In genomic region chr10:124469956-124470484, GRCh38 we compare ENCODE assay signal across 32 cellular contexts. TPM values are rescaled to one million over a fixed set of nuclear protein-coding genes. Genes with fewer than 3 reads are reported as not detected.
DNase-seq lines count a peak whose midpoint lies in the region; ATAC-seq and TF ChIP-seq lines count a peak whose summit lies in the region.
"Had no signal": no experiment of that assay in that cellular context is flagged by ENCODE, and none has a peak within 500 bp of the region (broad histone marks: within the 10 kb centered on the region; RNA-seq: fewer than 3 reads in every experiment).

No MANE protein-coding gene starts in this region.

- no peaks in the 10 kb centered on the region for H3K9me3 Mint-ChIP-seq in activated naive CD4-positive, alpha-beta T cell treated with anti-CD3 and anti-CD28 coated beads, Interleukin-2, amount 50 U/mL, for 72 hours
- no peaks in the 10 kb centered on the region for H3K9me3 Mint-ChIP-seq in activated naive CD4-positive, alpha-beta T cell treated with anti-CD3 and anti-CD28 coated beads, Interleukin-2, amount 10 ng/mL, durations not matched to agents 7 days and 5 days
- no peaks in the 10 kb centered on the region for H3K9me3 Mint-ChIP-seq in type B pancreatic cell
- no peaks in the 10 kb centered on the region for H3K9me3 Mint-ChIP-seq in stimulated activated naive B cell treated with anti-CD40 and anti-IgM and Interleukin-4, amounts not matched to agents 10 μg/mL and 1 μg/mL and 100 μg/mL, for 72 hours
- no peaks in the 10 kb centered on the region for H3K9me3 Mint-ChIP-seq in chondrocyte (ENCODE audit: low read depth)
- H3K9me3 Mint-ChIP-seq: dendritic cell treated with granulocyte-macrophage colony-stimulating factor and Interleukin-4, amounts not matched to agents 40 ng/mL and 50 ng/mL, for 4 days; T-helper 1 cell treated with Interleukin-12 subunit alpha and Interleukin-12 subunit beta and Interleukin-4 antibody, amounts not matched to agents 30 μg/mL and 1 μg/mL, for 36 hours had no signal

- H3K36me3 Mint-ChIP-seq in activated naive CD4-positive, alpha-beta T cell treated with anti-CD3 and anti-CD28 coated beads, Interleukin-2, amount 50 U/mL, for 72 hours, result no peaks in the 10 kb centered on the region
- H3K36me3 Mint-ChIP-seq in activated naive CD4-positive, alpha-beta T cell treated with anti-CD3 and anti-CD28 coated beads, Interleukin-2, amount 10 ng/mL, durations not matched to agents 7 days and 5 days, result peaks cover 5% of the 10 kb centered on the region
- H3K36me3 Mint-ChIP-seq in type B pancreatic cell (no peaks in the 10 kb centered on the region), chondrocyte (ENCODE audit: low read depth) (no peaks in the 10 kb centered on the region)
- H3K36me3 Mint-ChIP-seq in stimulated activated naive B cell treated with anti-CD40 and anti-IgM and Interleukin-4, amounts not matched to agents 10 μg/mL and 1 μg/mL and 100 μg/mL, for 72 hours, result peaks cover 2 to 3% of the 10 kb centered on the region in 2 donors

- ATAC-seq in activated naive CD4-positive, alpha-beta T cell treated with anti-CD3 and anti-CD28 coated beads, Interleukin-2, amount 50 U/mL, for 72 hours, result peak; percentile 31 to 38
- no peak for ATAC-seq in HG03469 (IDR thresholded peaks at IDR 0.05; ENCODE audit: unreplicated experiment)
- no peak for ATAC-seq in stimulated activated naive B cell treated with anti-CD40 and anti-IgM and Interleukin-4, amounts not matched to agents 10 μg/mL and 1 μg/mL and 100 μg/mL, for 72 hours (replicated peaks)
- ATAC-seq: foreskin keratinocyte, left lung, PC-3, SK-N-SH treated with all-trans-retinoic acid at 6 μM for 48 hours had no signal

- no peak overlapping the region for H3K4me3 Mint-ChIP-seq in activated naive CD4-positive, alpha-beta T cell treated with anti-CD3 and anti-CD28 coated beads, Interleukin-2, amount 10 ng/mL, durations not matched to agents 7 days and 5 days
- H3K4me3 Mint-ChIP-seq in type B pancreatic cell (no peak overlapping the region), chondrocyte (ENCODE audit: unreplicated experiment) (no peak overlapping the region)
- H3K4me3 Mint-ChIP-seq in stimulated activated naive B cell treated with anti-CD40 and anti-IgM and Interleukin-4, amounts not matched to agents 10 μg/mL and 1 μg/mL and 100 μg/mL, for 72 hours, result no peak overlapping the region
- H3K4me3 Mint-ChIP-seq: dendritic cell treated with granulocyte-macrophage colony-stimulating factor and Interleukin-4, amounts not matched to agents 40 ng/mL and 50 ng/mL, for 4 days; T-helper 1 cell treated with Interleukin-12 subunit alpha and Interleukin-12 subunit beta and Interleukin-4 antibody, amounts not matched to agents 30 μg/mL and 1 μg/mL, for 36 hours had no signal

- CTCF ChIA-PET in activated naive CD4-positive, alpha-beta T cell treated with anti-CD3 and anti-CD28 coated beads, Interleukin-2, amount 10 ng/mL, durations not matched to agents 7 days and 5 days (lab: Charles Lee), result interaction anchor here (0.6 kb wide), 1 partner anchor 13 kb away, joined by 3 read pairs; no protein-coding TSS in a partner anchor

- TF ChIP-seq CTCF in type B pancreatic cell (conservative IDR thresholded peaks at IDR 0.05), result no peak
- TF ChIP-seq CTCF in chondrocyte (IDR thresholded peaks at IDR 0.05), result no peak

- H3K4me1 Mint-ChIP-seq in activated naive CD4-positive, alpha-beta T cell treated with anti-CD3 and anti-CD28 coated beads, Interleukin-2, amount 10 ng/mL, durations not matched to agents 7 days and 5 days, result peaks cover 15% of the 10 kb centered on the region
- H3K4me1 Mint-ChIP-seq in type B pancreatic cell (ENCODE audit: unreplicated experiment), result peaks cover 8% of the 10 kb centered on the region
- peaks cover 11 to 27% of the 10 kb centered on the region in 2 donors for H3K4me1 Mint-ChIP-seq in stimulated activated naive B cell treated with anti-CD40 and anti-IgM and Interleukin-4, amounts not matched to agents 10 μg/mL and 1 μg/mL and 100 μg/mL, for 72 hours
- peaks cover 4% of the 10 kb centered on the region for H3K4me1 Mint-ChIP-seq in chondrocyte (ENCODE audit: low read depth)

- no peaks in the 10 kb centered on the region for H3K27me3 Mint-ChIP-seq in activated naive CD4-positive, alpha-beta T cell treated with anti-CD3 and anti-CD28 coated beads, Interleukin-2, amount 10 ng/mL, durations not matched to agents 7 days and 5 days
- H3K27me3 Mint-ChIP-seq in type B pancreatic cell (no peaks in the 10 kb centered on the region), chondrocyte (ENCODE audit: low read depth) (no peaks in the 10 kb centered on the region)
- H3K27me3 Mint-ChIP-seq in stimulated activated naive B cell treated with anti-CD40 and anti-IgM and Interleukin-4, amounts not matched to agents 10 μg/mL and 1 μg/mL and 100 μg/mL, for 72 hours, result no peaks in the 10 kb centered on the region
- H3K27me3 Mint-ChIP-seq: dendritic cell treated with granulocyte-macrophage colony-stimulating factor and Interleukin-4, amounts not matched to agents 40 ng/mL and 50 ng/mL, for 4 days had no signal

- no peak overlapping the region for H3K27ac Mint-ChIP-seq in activated naive CD4-positive, alpha-beta T cell treated with anti-CD3 and anti-CD28 coated beads, Interleukin-2, amount 50 U/mL, for 72 hours
- H3K27ac Mint-ChIP-seq in activated naive CD4-positive, alpha-beta T cell treated with anti-CD3 and anti-CD28 coated beads, Interleukin-2, amount 10 ng/mL, durations not matched to agents 7 days and 5 days, result no peak overlapping the region
- H3K27ac Mint-ChIP-seq in type B pancreatic cell (peak overlapping the region; percentile 76), chondrocyte (ENCODE audit: unreplicated experiment) (no peak overlapping the region)
- no peak overlapping the region for H3K27ac Mint-ChIP-seq in stimulated activated naive B cell treated with anti-CD40 and anti-IgM and Interleukin-4, amounts not matched to agents 10 μg/mL and 1 μg/mL and 100 μg/mL, for 72 hours
- H3K27ac Mint-ChIP-seq: dendritic cell treated with granulocyte-macrophage colony-stimulating factor and Interleukin-4, amounts not matched to agents 40 ng/mL and 50 ng/mL, for 4 days; T-helper 1 cell treated with Interleukin-12 subunit alpha and Interleukin-12 subunit beta and Interleukin-4 antibody, amounts not matched to agents 30 μg/mL and 1 μg/mL, for 36 hours had no signal

- no peak for DNase-seq in activated naive CD4-positive, alpha-beta T cell treated with anti-CD3 and anti-CD28 coated beads, Interleukin-2, amount 50 U/mL, for 72 hours (ENCODE audit: low spot score in 2 of 2)
- no peak for DNase-seq in activated naive CD4-positive, alpha-beta T cell treated with anti-CD3 and anti-CD28 coated beads, Interleukin-2, amount 10 ng/mL, durations not matched to agents 7 days and 5 days
- peak; percentile 71 for DNase-seq in ecto neural progenitor cell (ENCODE audit: low spot score)
- DNase-seq in iPS-NIHi11 (ENCODE audit: low spot score), result peak; percentile 73
- no peak for DNase-seq in type B pancreatic cell (ENCODE audit: extremely low spot score, unreplicated experiment)
- DNase-seq in stimulated activated naive B cell treated with anti-CD40 and anti-IgM and Interleukin-4, amounts not matched to agents 10 μg/mL and 1 μg/mL and 100 μg/mL, for 72 hours, result no peak
- no peak for DNase-seq in chondrocyte (ENCODE audit: low spot score)
- DNase-seq: 8988T; activated CD4-positive, alpha-beta T cell treated with anti-CD3 and anti-CD28 coated beads, Interleukin-2, amount 50 U/mL, for 48 hours; activated naive CD4-positive, alpha-beta T cell treated with Interleukin-2 at 50 U/mL for 16 hours; adrenal gland; central memory CD4-positive, alpha-beta T cell; COR-L47; DMS79; esophagus squamous epithelium; foreskin keratinocyte; GDM1; KG1; left lung; mesenchymal stem cell; NCI-H1105 treated with DMSO at 0.1 percent for 48 hours; NCI-H2029; NK-92 treated with Interleukin-12 subunit alpha and Interleukin-12 subunit beta, amount 100 ng/mL, for 24 hours; PC-3; sigmoid colon; stimulated activated CD4-positive, alpha-beta T cell treated with anti-CD3 and anti-CD28 coated beads, Interleukin-12 subunit alpha, Interleukin-12 subunit beta, amount 100 ng/mL, for 4 hours; stimulated activated CD4-positive, alpha-beta T cell treated with anti-CD3 and anti-CD28 coated beads, Interleukin-2, amount 100 ng/mL, for 48 hours; transverse colon had no signal

RNA-seq across cellular contexts. Expression of gene LHPP, which starts 8.4 kb away (rescaled TPM):
- total RNA-seq in activated naive CD4-positive, alpha-beta T cell treated with anti-CD3 and anti-CD28 coated beads, Interleukin-2, amount 50 U/mL, for 72 hours, result 10 to 100 TPM; 12.5 to 13.0 TPM
- total RNA-seq in type B pancreatic cell (ENCODE audit: low replicate concordance) (12.7 and 13.6 TPM in 2 replicates), chondrocyte (15.3 to 21.3 TPM (median 17.0 TPM) in 3 replicates)

RNA-seq across cellular contexts. Expression of gene NKX1-2, which starts 20.2 kb away (rescaled TPM):
- not detected for total RNA-seq in activated naive CD4-positive, alpha-beta T cell treated with anti-CD3 and anti-CD28 coated beads, Interleukin-2, amount 50 U/mL, for 72 hours
- total RNA-seq in type B pancreatic cell (ENCODE audit: low replicate concordance) (0.29 and 0.48 TPM in 2 replicates), chondrocyte (not detected in 3 replicates)
- total RNA-seq: adrenal gland, left lung, sigmoid colon, transverse colon had no signal

RNA-seq across cellular contexts. Expression of gene OAT, which starts 51.3 kb away (rescaled TPM):
- total RNA-seq in activated naive CD4-positive, alpha-beta T cell treated with anti-CD3 and anti-CD28 coated beads, Interleukin-2, amount 50 U/mL, for 72 hours, result 10 to 100 TPM; 24.2 to 39.3 TPM
- total RNA-seq in type B pancreatic cell (ENCODE audit: low replicate concordance) (83.4 and 144 TPM in 2 replicates), chondrocyte (151 to 183 TPM (median 152 TPM) in 3 replicates)

Comparison
In these comparisons a context has a peak if more than half of its experiments do, and no peak if none do; other contexts are left out.
1. ATAC-seq: peak in activated naive CD4-positive, alpha-beta T cell treated with anti-CD3 and anti-CD28 coated beads, Interleukin-2, amount 50 U/mL, for 72 hours (2 of 2); none in HG03469 (single experiment) and stimulated activated naive B cell treated with anti-CD40 and anti-IgM and Interleukin-4, amounts not matched to agents 10 μg/mL and 1 μg/mL and 100 μg/mL, for 72 hours (0 of 2).
2. DNase-seq: peak in ecto neural progenitor cell (single experiment) and iPS-NIHi11 (single experiment); none in activated naive CD4-positive, alpha-beta T cell treated with anti-CD3 and anti-CD28 coated beads, Interleukin-2, amount 50 U/mL, for 72 hours (0 of 2), activated naive CD4-positive, alpha-beta T cell treated with anti-CD3 and anti-CD28 coated beads, Interleukin-2, amount 10 ng/mL, durations not matched to agents 7 days and 5 days (single experiment), type B pancreatic cell (single experiment), stimulated activated naive B cell treated with anti-CD40 and anti-IgM and Interleukin-4, amounts not matched to agents 10 μg/mL and 1 μg/mL and 100 μg/mL, for 72 hours (single experiment) and chondrocyte (single experiment).